Comparison of ENCODE assay signal across 8 cellular contexts in genomic region chr3:33438284-33438668, GRCh38. TPM values are rescaled to one million over a fixed set of nuclear protein-coding genes. Genes with fewer than 3 reads are reported as not detected.
DNase-seq lines count a peak whose midpoint lies in the region; ATAC-seq and TF ChIP-seq lines count a peak whose summit lies in the region.

No MANE protein-coding gene starts in this region.

- no peaks in the 10 kb centered on the region for H3K9me3 Mint-ChIP-seq in activated naive CD8-positive, alpha-beta T cell treated with anti-CD3 and anti-CD28 coated beads, Interleukin-2, amount 50 U/mL, for 24 hours

- H3K36me3 Mint-ChIP-seq in activated naive CD8-positive, alpha-beta T cell treated with anti-CD3 and anti-CD28 coated beads, Interleukin-2, amount 50 U/mL, for 24 hours (ENCODE audit: low read depth), result peaks cover 6% of the 10 kb centered on the region

- H3K27me3 ChIP-seq in subcutaneous abdominal adipose tissue (ENCODE audit: control insufficient read depth in 5 of 5, insufficient read depth in 4 of 5, low read length in 5 of 5), result no peaks in the 10 kb centered on the region

- DNase-seq in AG09309 (ENCODE audit: low read depth) (no peak), HT-29 (ENCODE audit: low spot score) (peak; percentile 43), iris pigment epithelial cell (ENCODE audit: low read depth) (peak; percentile 60), caudate nucleus (lab: John Stamatoyannopoulos, UW) (no peak)
- DNase-seq in activated naive CD8-positive, alpha-beta T cell treated with anti-CD3 and anti-CD28 coated beads, Interleukin-2, amount 50 U/mL, for 24 hours, result no peak

- ATAC-seq in activated naive CD8-positive, alpha-beta T cell treated with anti-CD3 and anti-CD28 coated beads, Interleukin-2, amount 50 U/mL, for 24 hours, result no peak
- ATAC-seq in HG03097 (IDR thresholded peaks at IDR 0.05; ENCODE audit: low FRiP score, unreplicated experiment) (no peak), HG03457 (IDR thresholded peaks at IDR 0.05; ENCODE audit: unreplicated experiment) (no peak)

- H3K4me3 ChIP-seq in AG09309 (ENCODE audit: control insufficient read depth, low read depth, low read length) (peak overlapping the region; percentile 93), subcutaneous abdominal adipose tissue (ENCODE audit: low read depth in 1 of 5, low read length in 5 of 5) (peak overlapping the region; percentile 75 to 92 (median 83))

- H3K36me3 ChIP-seq in subcutaneous abdominal adipose tissue (ENCODE audit: control insufficient read depth in 5 of 5, insufficient read depth in 5 of 5, low read length in 5 of 5), result no peaks in the 10 kb centered on the region

- peak overlapping the region; percentile 96 for H3K27ac ChIP-seq in subcutaneous abdominal adipose tissue (ENCODE audit: low read depth, low read length)
- no peak overlapping the region for H3K27ac ChIP-seq in caudate nucleus (ENCODE audit: low read depth, low read length)

- no peak for TF ChIP-seq CTCF in AG09309 (IDR thresholded peaks at IDR 0.05; ENCODE audit: control insufficient read depth, insufficient read depth, low read depth, low read length, missing control alignments)

- no peaks in the 10 kb centered on the region for H3K9me3 ChIP-seq in subcutaneous abdominal adipose tissue (ENCODE audit: control insufficient read depth in 5 of 5, low read length in 5 of 5)

- peaks cover 62% of the 10 kb centered on the region for H3K4me1 Mint-ChIP-seq in activated naive CD8-positive, alpha-beta T cell treated with anti-CD3 and anti-CD28 coated beads, Interleukin-2, amount 50 U/mL, for 24 hours

- H3K4me3 Mint-ChIP-seq in activated naive CD8-positive, alpha-beta T cell treated with anti-CD3 and anti-CD28 coated beads, Interleukin-2, amount 50 U/mL, for 24 hours, result peak overlapping the region; percentile 93

- no peaks in the 10 kb centered on the region for H3K27me3 Mint-ChIP-seq in activated naive CD8-positive, alpha-beta T cell treated with anti-CD3 and anti-CD28 coated beads, Interleukin-2, amount 50 U/mL, for 24 hours

- H3K4me1 ChIP-seq in subcutaneous abdominal adipose tissue (ENCODE audit: control insufficient read depth in 5 of 5, insufficient read depth in 5 of 5, low read length in 5 of 5), result peaks cover 5 to 49% (median 38%) of the 10 kb centered on the region in 5 donors

- H3K9ac ChIP-seq in subcutaneous abdominal adipose tissue (ENCODE audit: low read length in 5 of 5), result peak overlapping the region; percentile 65 to 94 (median 87)

- peak overlapping the region; percentile 89 for H3K27ac Mint-ChIP-seq in activated naive CD8-positive, alpha-beta T cell treated with anti-CD3 and anti-CD28 coated beads, Interleukin-2, amount 50 U/mL, for 24 hours

RNA-seq across cellular contexts. Expression of gene UBP1, which starts 1.9 kb away (rescaled TPM):
- 23.7 and 23.8 TPM in 2 replicates for total RNA-seq in HT-29 (2014; rRNA removed; shearing (Covaris generic))

Comparison
In these comparisons a context has a peak if more than half of its experiments do, and no peak if none do; other contexts are left out.
1. DNase-seq: peak in HT-29 (single experiment) and iris pigment epithelial cell (single experiment); none in AG09309 (single experiment), activated naive CD8-positive, alpha-beta T cell treated with anti-CD3 and anti-CD28 coated beads, Interleukin-2, amount 50 U/mL, for 24 hours (single experiment) and caudate nucleus (0 of 61).